Comparison of ENCODE assay signal across 25 cellular contexts in the genomic region with DNA sequence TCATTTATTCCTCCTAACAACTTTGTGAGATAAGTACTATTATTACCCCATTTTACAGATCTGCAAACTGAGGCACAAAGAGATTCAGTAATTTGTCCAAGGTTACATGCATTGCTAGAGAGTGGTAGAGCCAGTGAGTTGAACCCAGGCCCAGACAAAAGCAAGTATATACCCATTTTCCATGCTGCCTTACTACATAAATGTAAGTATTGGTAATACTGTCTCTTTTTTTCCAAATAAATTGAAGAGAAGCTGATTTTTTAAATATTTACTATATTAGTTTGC.
"Had no signal": no experiment of that assay in that cellular context is flagged by ENCODE, and none has a peak within 500 bp of the region (broad histone marks: within the 10 kb centered on the region; RNA-seq: fewer than 3 reads in every experiment).

No MANE protein-coding gene starts in this region.

- H3K27me3 ChIP-seq: breast epithelium, spleen had no signal

- H3K36me3 Mint-ChIP-seq: type B pancreatic cell had no signal

- H3K4me1 ChIP-seq: breast epithelium, parathyroid adenoma had no signal

- H3K4me3 Mint-ChIP-seq: activated CD8-positive, alpha-beta T cell treated with anti-CD3 and anti-CD28 coated beads for 36 hours; activated naive CD4-positive, alpha-beta T cell treated with anti-CD3 and anti-CD28 coated beads, Interleukin-2, amount 50 U/mL, for 24 hours; activated naive CD8-positive, alpha-beta T cell treated with anti-CD3 and anti-CD28 coated beads, Interleukin-2, amount 50 U/mL, for 24 hours; activated T-cell treated with anti-CD3 and anti-CD28 coated beads, Interleukin-2, amount 50 U/mL, for 4 hours; activated T-helper 17 cell treated with anti-CD3 and anti-CD28 coated beads, Interleukin-2, amount 50 U/mL, for 72 hours; dendritic cell treated with granulocyte-macrophage colony-stimulating factor and Interleukin-4, amounts not matched to agents 40 ng/mL and 50 ng/mL, for 4 days; endodermal cell; immature natural killer cell; nephron progenitor cell; type B pancreatic cell; WTC11 had no signal

- H3K27ac Mint-ChIP-seq: activated CD8-positive, alpha-beta T cell treated with anti-CD3 and anti-CD28 coated beads for 36 hours; activated naive CD4-positive, alpha-beta T cell treated with anti-CD3 and anti-CD28 coated beads, Interleukin-2, amount 50 U/mL, for 24 hours; activated naive CD8-positive, alpha-beta T cell treated with anti-CD3 and anti-CD28 coated beads, Interleukin-2, amount 50 U/mL, for 24 hours; activated T-helper 17 cell treated with anti-CD3 and anti-CD28 coated beads, Interleukin-2, amount 50 U/mL, for 72 hours; endodermal cell; immature natural killer cell; nephron progenitor cell; WTC11 had no signal

- H3K27ac ChIP-seq: breast epithelium, parathyroid adenoma, spleen had no signal

- H3K9me3 Mint-ChIP-seq: activated T-helper 17 cell treated with anti-CD3 and anti-CD28 coated beads, Interleukin-2, amount 50 U/mL, for 72 hours; immature natural killer cell had no signal

- H3K36me3 ChIP-seq: breast epithelium, spleen had no signal

- H3K9me3 ChIP-seq: breast epithelium had no signal

- ATAC-seq: activated CD8-positive, alpha-beta T cell treated with anti-CD3 and anti-CD28 coated beads for 36 hours; activated naive CD8-positive, alpha-beta T cell treated with anti-CD3 and anti-CD28 coated beads, Interleukin-2, amount 50 U/mL, for 24 hours; activated T-cell treated with anti-CD3 and anti-CD28 coated beads, Interleukin-2, amount 50 U/mL, for 4 hours; activated T-helper 17 cell treated with anti-CD3 and anti-CD28 coated beads, Interleukin-2, amount 50 U/mL, for 72 hours; esophagus mucosa; right cardiac atrium; stimulated activated naive CD8-positive, alpha-beta T cell treated with anti-CD3 and anti-CD28 coated beads, Interleukin-15, Interleukin-2, amounts not matched to agents 100 U/mL and 50 U/mL, for 24 hours; WTC11 had no signal

- H3K4me3 ChIP-seq: breast epithelium, spleen had no signal

- H3K4me1 Mint-ChIP-seq: activated naive CD4-positive, alpha-beta T cell treated with anti-CD3 and anti-CD28 coated beads, Interleukin-2, amount 50 U/mL, for 24 hours; activated naive CD8-positive, alpha-beta T cell treated with anti-CD3 and anti-CD28 coated beads, Interleukin-2, amount 50 U/mL, for 24 hours; activated T-helper 17 cell treated with anti-CD3 and anti-CD28 coated beads, Interleukin-2, amount 50 U/mL, for 72 hours; immature natural killer cell had no signal

- H3K27me3 Mint-ChIP-seq: activated CD8-positive, alpha-beta T cell treated with anti-CD3 and anti-CD28 coated beads for 36 hours; activated naive CD4-positive, alpha-beta T cell treated with anti-CD3 and anti-CD28 coated beads, Interleukin-2, amount 50 U/mL, for 24 hours; activated naive CD8-positive, alpha-beta T cell treated with anti-CD3 and anti-CD28 coated beads, Interleukin-2, amount 50 U/mL, for 24 hours; activated T-helper 17 cell treated with anti-CD3 and anti-CD28 coated beads, Interleukin-2, amount 50 U/mL, for 72 hours; dendritic cell treated with granulocyte-macrophage colony-stimulating factor and Interleukin-4, amounts not matched to agents 40 ng/mL and 50 ng/mL, for 4 days; type B pancreatic cell had no signal

- DNase-seq: activated CD4-positive, alpha-beta T cell treated with anti-CD3 and anti-CD28 coated beads, Interleukin-2, amount 50 U/mL, for 1 hour; activated CD8-positive, alpha-beta T cell treated with anti-CD3 and anti-CD28 coated beads for 36 hours; activated gamma-delta T cell treated with Interleukin-2 at 50 U/mL for 16 hours; activated naive CD8-positive, alpha-beta T cell treated with anti-CD3 and anti-CD28 coated beads, Interleukin-2, amount 50 U/mL, for 24 hours; activated T-cell treated with anti-CD3 and anti-CD28 coated beads, Interleukin-2, amount 50 U/mL, for 4 hours; amygdala; central memory CD4-positive, alpha-beta T cell; endodermal cell; foreskin fibroblast; head of caudate nucleus; hypothalamus; immature natural killer cell; nephron progenitor cell; right cardiac atrium; spleen; stimulated activated naive CD8-positive, alpha-beta T cell treated with anti-CD3 and anti-CD28 coated beads, Interleukin-15, Interleukin-2, amounts not matched to agents 100 U/mL and 50 U/mL, for 24 hours; T-helper 2 cell had no signal
